In genomic region chr20:12435254-12435653, GRCh38 we compare ENCODE assay signal across 23 cellular contexts.
"Had no signal": no experiment of that assay in that cellular context is flagged by ENCODE, and none has a peak within 500 bp of the region (broad histone marks: within the 10 kb centered on the region; RNA-seq: fewer than 3 reads in every experiment).

No MANE protein-coding gene starts in this region.

- H2AFZ ChIP-seq: neural progenitor cell had no signal

- H3K9ac ChIP-seq: neural progenitor cell had no signal

- H3K4me3 ChIP-seq: cardiac muscle cell, gastrocnemius medialis, heart right ventricle, neural progenitor cell, ovary, right atrium auricular region, spleen, testis, tibial nerve had no signal

- H3K4me1 ChIP-seq: gastrocnemius medialis, heart right ventricle, neural progenitor cell, right atrium auricular region, spleen, testis, tibial nerve had no signal

- H3K27me3 ChIP-seq: cardiac muscle cell, gastrocnemius medialis, heart right ventricle, neural progenitor cell, ovary, right atrium auricular region, spleen, testis, tibial nerve had no signal

- H3K4me2 ChIP-seq: neural progenitor cell had no signal

- H3K27ac Mint-ChIP-seq: dendritic cell treated with granulocyte-macrophage colony-stimulating factor and Interleukin-4, amounts not matched to agents 40 ng/mL and 50 ng/mL, for 4 days; natural killer cell; neural progenitor cell; stimulated activated memory B cell treated with anti-CD40 and anti-IgM and Interleukin-4, amounts not matched to agents 10 μg/mL and 1 μg/mL and 100 μg/mL, for 72 hours; stimulated activated naive CD8-positive, alpha-beta T cell treated with anti-CD3 and anti-CD28 coated beads, Interleukin-15, Interleukin-2, amounts not matched to agents 100 ng/mL and 50 ng/mL, for 24 hours had no signal

- H3K9me3 Mint-ChIP-seq: neural progenitor cell; stimulated activated memory B cell treated with anti-CD40 and anti-IgM and Interleukin-4, amounts not matched to agents 10 μg/mL and 1 μg/mL and 100 μg/mL, for 72 hours had no signal

- DNase-seq: cerebellar nuclear complex; erythroblast; gastrocnemius medialis; heart right ventricle; kidney; left cardiac atrium; left ventricle myocardium superior; mesendoderm; natural killer cell; nucleus accumbens; ovary; spleen; stimulated activated CD4-positive, alpha-beta T cell treated with anti-CD3 and anti-CD28 coated beads, Interleukin-15, amount 100 ng/mL, for 24 hours; stimulated activated CD4-positive, alpha-beta T cell treated with anti-CD3 and anti-CD28 coated beads, Interleukin-1b, Interleukin-23, amount 100 ng/mL, for 48 hours; stimulated activated CD4-positive, alpha-beta T cell treated with anti-CD3 and anti-CD28 coated beads, Interleukin-4, amount 100 ng/mL, for 24 hours; testis had no signal

- ATAC-seq: gastrocnemius medialis; heart right ventricle; left cardiac atrium; left ventricle myocardium superior; natural killer cell; stimulated activated memory B cell treated with anti-CD40 and anti-IgM and Interleukin-4, amounts not matched to agents 10 μg/mL and 1 μg/mL and 100 μg/mL, for 72 hours had no signal

- H3K27me3 Mint-ChIP-seq: dendritic cell treated with granulocyte-macrophage colony-stimulating factor and Interleukin-4, amounts not matched to agents 40 ng/mL and 50 ng/mL, for 4 days; stimulated activated memory B cell treated with anti-CD40 and anti-IgM and Interleukin-4, amounts not matched to agents 10 μg/mL and 1 μg/mL and 100 μg/mL, for 72 hours; stimulated activated naive CD8-positive, alpha-beta T cell treated with anti-CD3 and anti-CD28 coated beads, Interleukin-15, Interleukin-2, amounts not matched to agents 100 ng/mL and 50 ng/mL, for 24 hours had no signal

- H3K4me1 Mint-ChIP-seq: natural killer cell; neural progenitor cell; stimulated activated memory B cell treated with anti-CD40 and anti-IgM and Interleukin-4, amounts not matched to agents 10 μg/mL and 1 μg/mL and 100 μg/mL, for 72 hours had no signal

- H3K9me3 ChIP-seq: gastrocnemius medialis, ovary, right atrium auricular region, spleen, testis, tibial nerve had no signal

- H3K4me3 Mint-ChIP-seq: dendritic cell treated with granulocyte-macrophage colony-stimulating factor and Interleukin-4, amounts not matched to agents 40 ng/mL and 50 ng/mL, for 4 days; natural killer cell; neural progenitor cell; stimulated activated memory B cell treated with anti-CD40 and anti-IgM and Interleukin-4, amounts not matched to agents 10 μg/mL and 1 μg/mL and 100 μg/mL, for 72 hours; stimulated activated naive CD8-positive, alpha-beta T cell treated with anti-CD3 and anti-CD28 coated beads, Interleukin-15, Interleukin-2, amounts not matched to agents 100 ng/mL and 50 ng/mL, for 24 hours had no signal

- H3K36me3 ChIP-seq: cardiac muscle cell, gastrocnemius medialis, heart right ventricle, neural progenitor cell, ovary, right atrium auricular region, spleen, tibial nerve had no signal

- H3K36me3 Mint-ChIP-seq: natural killer cell; neural progenitor cell; stimulated activated memory B cell treated with anti-CD40 and anti-IgM and Interleukin-4, amounts not matched to agents 10 μg/mL and 1 μg/mL and 100 μg/mL, for 72 hours had no signal

- H3K27ac ChIP-seq: cardiac muscle cell, gastrocnemius medialis, heart right ventricle, neural progenitor cell, ovary, right atrium auricular region, spleen, testis, tibial nerve had no signal
